ENCODE assay signal across 8 cellular contexts in genomic region chr4:85778809-85779124, GRCh38.
DNase-seq lines count a peak whose midpoint lies in the region; ATAC-seq, FAIRE-seq and TF ChIP-seq lines count a peak whose summit lies in the region.

No MANE protein-coding gene starts in this region.

- peaks cover 35% of the 10 kb centered on the region for H3K4me1 Mint-ChIP-seq in endodermal cell

- peaks cover 3% of the 10 kb centered on the region for H3K4me1 ChIP-seq in endodermal cell (ENCODE audit: control insufficient read depth, insufficient read depth, low read length)
- no peaks in the 10 kb centered on the region for H3K4me1 ChIP-seq in effector memory CD4-positive, alpha-beta T cell (ENCODE audit: control insufficient read depth, insufficient read depth, low read length, poor library complexity, severe bottlenecking)

- H3K4me3 ChIP-seq in endodermal cell (ENCODE audit: low read length): peak overlapping the region; percentile 74
- H3K4me3 ChIP-seq in skeletal muscle cell (ENCODE audit: low read depth, low read length): peak overlapping the region; percentile 56
- no peak overlapping the region for H3K4me3 ChIP-seq in effector memory CD4-positive, alpha-beta T cell (ENCODE audit: insufficient read depth, low read depth, low read length, poor library complexity, severe bottlenecking)

- no peak for FAIRE-seq in D721Med (lab: Jason Lieb, UNC)

- H3K9ac ChIP-seq in endodermal cell (ENCODE audit: extremely low read depth, low read length, poor library complexity, severe bottlenecking): peak overlapping the region; percentile 28

- no peak for DNase-seq in endodermal cell
- DNase-seq in skeletal muscle cell (ENCODE audit: low read depth): no peak
- DNase-seq in effector memory CD4-positive, alpha-beta T cell: no peak
- no peak for DNase-seq in globus pallidus (ENCODE audit: low spot score)
- DNase-seq in D721Med (ENCODE audit: insufficient read length, low spot score): no peak
- no peak for DNase-seq in NCI-H2196 treated with DMSO at 0.1 percent for 48 hours (lab: John Stamatoyannopoulos, UW; ENCODE audit: unreplicated experiment)

- 83 to 93% methylated on average over 3 of the region's 3 CpGs for WGBS in endodermal cell (ENCODE audit: insufficient coverage in 1 of 2, insufficient read length in 1 of 2), 2 experiments

- peaks cover 15% of the 10 kb centered on the region for H3K9me3 Mint-ChIP-seq in endodermal cell

- no peak overlapping the region for H3K27ac ChIP-seq in endodermal cell (ENCODE audit: low read depth, low read length)
- no peak overlapping the region for H3K27ac ChIP-seq in effector memory CD4-positive, alpha-beta T cell (ENCODE audit: insufficient read depth, low read length, poor library complexity, severe bottlenecking)

- peaks cover 12% of the 10 kb centered on the region for H3K36me3 Mint-ChIP-seq in endodermal cell (ENCODE audit: low read depth)

- H3K27me3 Mint-ChIP-seq in endodermal cell (ENCODE audit: insufficient read depth): no peaks in the 10 kb centered on the region

- TF ChIP-seq CTCF in endodermal cell (conservative IDR thresholded peaks at IDR 0.05) (no peak), D721Med (IDR thresholded peaks at IDR 0.05; ENCODE audit: insufficient read depth, missing control alignments) (no peak)

- H3K4me3 Mint-ChIP-seq in endodermal cell: peak overlapping the region; percentile 61

- ATAC-seq in GM19395 (IDR thresholded peaks at IDR 0.05; ENCODE audit: unreplicated experiment): peak; percentile 84
- ATAC-seq in HG03196 (IDR thresholded peaks at IDR 0.05; ENCODE audit: unreplicated experiment): peak; percentile 70

- H3K36me3 ChIP-seq in endodermal cell (ENCODE audit: control insufficient read depth, insufficient read depth, low read length): peaks cover 4% of the 10 kb centered on the region
- H3K36me3 ChIP-seq in effector memory CD4-positive, alpha-beta T cell (ENCODE audit: control insufficient read depth, insufficient read depth, low read length): no peaks in the 10 kb centered on the region

- no peaks in the 10 kb centered on the region for H3K27me3 ChIP-seq in endodermal cell (ENCODE audit: control insufficient read depth, insufficient read depth, low read length, poor library complexity, severe bottlenecking)
- H3K27me3 ChIP-seq in effector memory CD4-positive, alpha-beta T cell (replicated peaks; ENCODE audit: control insufficient read depth, insufficient read depth, low read length, poor library complexity, severe bottlenecking): no peaks in the 10 kb centered on the region

- H3K9me3 ChIP-seq in endodermal cell (ENCODE audit: control insufficient read depth, low read length): peaks cover 15% of the 10 kb centered on the region
- H3K9me3 ChIP-seq in effector memory CD4-positive, alpha-beta T cell (ENCODE audit: control insufficient read depth, low read length): no peaks in the 10 kb centered on the region

- peak overlapping the region; percentile 79 for H3K27ac Mint-ChIP-seq in endodermal cell
